ENCODE assay signal across 16 cellular contexts in genomic region chr1:109491372-109491771, GRCh38. TPM values are rescaled to one million over a fixed set of nuclear protein-coding genes. Genes with fewer than 3 reads are reported as not detected.
DNase-seq lines count a peak whose midpoint lies in the region; ATAC-seq and TF ChIP-seq lines count a peak whose summit lies in the region.
"Had no signal": no experiment of that assay in that cellular context is flagged by ENCODE, and none has a peak within 500 bp of the region (broad histone marks: within the 10 kb centered on the region; RNA-seq: fewer than 3 reads in every experiment).

No MANE protein-coding gene starts in this region.

- WGBS in endodermal cell (ENCODE audit: insufficient coverage in 1 of 2, insufficient read length in 1 of 2), 2 experiments = 90 to 98% methylated on average over 5 to 8 of the region's 8 CpGs

- H3K27ac Mint-ChIP-seq in neural crest cell (ENCODE audit: unreplicated experiment) (no peak overlapping the region), endodermal cell (no peak overlapping the region)

- peaks cover 5% of the 10 kb centered on the region for H3K36me3 Mint-ChIP-seq in neural crest cell (ENCODE audit: low read depth)
- H3K36me3 Mint-ChIP-seq in endodermal cell (ENCODE audit: low read depth) = peaks cover 8% of the 10 kb centered on the region

- H3K9me3 Mint-ChIP-seq in neural crest cell (no peaks in the 10 kb centered on the region), endodermal cell (no peaks in the 10 kb centered on the region)
- H3K9me3 Mint-ChIP-seq: CD14-positive monocyte; CD8-positive, alpha-beta memory T cell had no signal

- DNase-seq in left ventricle myocardium inferior (no peak), cardiac septum (ENCODE audit: low spot score) (no peak), neural crest cell (ENCODE audit: low read depth, low spot score) (no peak), gastrocnemius medialis (no peak), head of caudate nucleus (no peak), endodermal cell (no peak)
- DNase-seq: GF-D8 had no signal

- H3K9me3 ChIP-seq in left ventricle myocardium inferior (replicated peaks) = no peaks in the 10 kb centered on the region
- H3K9me3 ChIP-seq in gastrocnemius medialis = no peaks in the 10 kb centered on the region
- no peaks in the 10 kb centered on the region for H3K9me3 ChIP-seq in endodermal cell (ENCODE audit: control insufficient read depth, low read length)
- H3K9me3 ChIP-seq: Caco-2 had no signal

- H3K4me1 ChIP-seq in left ventricle myocardium inferior (peaks cover 38% of the 10 kb centered on the region), gastrocnemius medialis (peaks cover 11 to 27% of the 10 kb centered on the region in 2 donors), endodermal cell (ENCODE audit: control insufficient read depth, insufficient read depth, low read length) (no peaks in the 10 kb centered on the region)
- H3K4me1 ChIP-seq: Caco-2 had no signal

- H3K36me3 ChIP-seq in left ventricle myocardium inferior (peaks cover 24% of the 10 kb centered on the region), gastrocnemius medialis (peaks cover 0 to 35% of the 10 kb centered on the region in 2 donors), endodermal cell (ENCODE audit: control insufficient read depth, insufficient read depth, low read length) (peaks cover 13% of the 10 kb centered on the region)

- TF ChIP-seq CTCF in left ventricle myocardium inferior (IDR thresholded peaks at IDR 0.05; ENCODE audit: borderline replicate concordance) (no peak), neural crest cell (conservative IDR thresholded peaks at IDR 0.05) (no peak), gastrocnemius medialis (IDR thresholded peaks at IDR 0.05 in 4 of 5, conservative IDR thresholded peaks at IDR 0.05 in 1 of 5) (no peak), endodermal cell (conservative IDR thresholded peaks at IDR 0.05) (no peak)

- no peak for TF ChIP-seq POLR2A in gastrocnemius medialis (IDR thresholded peaks at IDR 0.05)

- H3K4me3 ChIP-seq in left ventricle myocardium inferior (no peak overlapping the region), gastrocnemius medialis (no peak overlapping the region), endodermal cell (ENCODE audit: low read length) (no peak overlapping the region)
- H3K4me3 ChIP-seq: GM23248 had no signal

- no peaks in the 10 kb centered on the region for H3K27me3 Mint-ChIP-seq in neural crest cell (ENCODE audit: low read depth)
- H3K27me3 Mint-ChIP-seq in endodermal cell (ENCODE audit: insufficient read depth) = no peaks in the 10 kb centered on the region
- H3K27me3 Mint-ChIP-seq: CD8-positive, alpha-beta memory T cell had no signal

- no peaks in the 10 kb centered on the region for H3K27me3 ChIP-seq in left ventricle myocardium inferior (ENCODE audit: low read depth)
- H3K27me3 ChIP-seq in gastrocnemius medialis = no peaks in the 10 kb centered on the region
- no peaks in the 10 kb centered on the region for H3K27me3 ChIP-seq in endodermal cell (ENCODE audit: control insufficient read depth, insufficient read depth, low read length, poor library complexity, severe bottlenecking)

- no peak for ATAC-seq in gastrocnemius medialis
- ATAC-seq in GM21390 (IDR thresholded peaks at IDR 0.05; ENCODE audit: unreplicated experiment) = no peak

- intact Hi-C loops in left ventricle myocardium inferior (cut with micrococcal nuclease) (no loop called here), cardiac septum (cut with DNase I) (no loop called here), gastrocnemius medialis (cut with DNase I; ENCODE audit: low total_unique reads) (loop anchor here (5.0 kb wide), 1 partner anchor 126 kb away; the partner anchor contains the start of genes AMPD2 and GNAT2), head of caudate nucleus (cut with DNase I) (no loop called here)

- no peak overlapping the region for H3K9ac ChIP-seq in endodermal cell (ENCODE audit: extremely low read depth, low read length, poor library complexity, severe bottlenecking)
- H3K9ac ChIP-seq: GM23248 had no signal

- in situ Hi-C loops in gastrocnemius medialis (cut with MboI; ENCODE audit: low sequenced_read_pairs in 4 of 4) = loop anchor here in 2 of 4 donors (5.0 kb wide), 1 partner anchor 41 kb away; no protein-coding TSS in a partner anchor

- H3K4me1 Mint-ChIP-seq in neural crest cell (no peaks in the 10 kb centered on the region), endodermal cell (no peaks in the 10 kb centered on the region)

- H3K27ac ChIP-seq in left ventricle myocardium inferior (replicated peaks) = peak overlapping the region; percentile 59
- H3K27ac ChIP-seq in gastrocnemius medialis = peak overlapping the region in 3 of 4 donors; percentile 0 to 62 (median 26)
- no peak overlapping the region for H3K27ac ChIP-seq in endodermal cell (ENCODE audit: low read depth, low read length)
- H3K27ac ChIP-seq: 22Rv1, GM23248, HL-60 had no signal

- H3K4me3 Mint-ChIP-seq in neural crest cell (peak overlapping the region; percentile 34), endodermal cell (no peak overlapping the region)

RNA-seq across cellular contexts. Expression of gene CYB561D1, which starts 2.5 kb away (rescaled TPM):
- total RNA-seq in left ventricle myocardium inferior (4.6 TPM), cardiac septum (5.5 TPM), neural crest cell (7.8 and 8.0 TPM in 2 replicates), gastrocnemius medialis (1 to 10 TPM; 3.1 to 8.0 (median 3.9) TPM), endodermal cell (1 to 10 TPM; 4.8 to 6.5 TPM)
- 6.7 TPM for polyA plus RNA-seq in endodermal cell (2013, experiment 1 of 2)
- polyA plus RNA-seq in endodermal cell (2013, experiment 2 of 2) = 6.3 TPM

RNA-seq across cellular contexts. Expression of gene ATXN7L2, which starts 7.7 kb away (rescaled TPM):
- 2.1 TPM for total RNA-seq in left ventricle myocardium inferior
- 3.8 TPM for total RNA-seq in cardiac septum
- 13.2 and 15.6 TPM in 2 replicates for total RNA-seq in neural crest cell
- 10 to 100 TPM in 1 of 4 donors, 1 to 10 TPM in 3; 2.1 to 12.1 (median 6.5) TPM for total RNA-seq in gastrocnemius medialis
- total RNA-seq in endodermal cell = 1 to 10 TPM; 5.1 to 6.1 TPM
- 13.4 TPM for polyA plus RNA-seq in endodermal cell (2013, experiment 1 of 2)
- 9.5 TPM for polyA plus RNA-seq in endodermal cell (2013, experiment 2 of 2)

RNA-seq across cellular contexts. Expression of gene AMIGO1, which starts 18.2 kb away (rescaled TPM):
- total RNA-seq in left ventricle myocardium inferior (19.4 TPM), cardiac septum (13.8 TPM), neural crest cell (6.1 and 7.2 TPM in 2 replicates), gastrocnemius medialis (10 to 100 TPM in 3 of 4 donors, 1 to 10 TPM in 1; 8.6 to 20.9 (median 15.1) TPM), endodermal cell (1 to 10 TPM; 2.4 to 2.7 TPM)
- 5.0 TPM for polyA plus RNA-seq in endodermal cell (2013, experiment 1 of 2)
- polyA plus RNA-seq in endodermal cell (2013, experiment 2 of 2) = 4.6 TPM

RNA-seq across cellular contexts. Expression of gene SYPL2, which starts 25.0 kb away (rescaled TPM):
- total RNA-seq in left ventricle myocardium inferior = 25.3 TPM
- 28.9 TPM for total RNA-seq in cardiac septum
- 0.18 and 0.47 TPM in 2 replicates for total RNA-seq in neural crest cell
- total RNA-seq in gastrocnemius medialis = 100 to 1,000 TPM in 1 of 4 donors, 10 to 100 TPM in 3; 15.7 to 127 (median 83.7) TPM
- total RNA-seq in endodermal cell = under 1 TPM in 1 of 2 donors, not detected in 1; 0.64 TPM
- 0.25 TPM for polyA plus RNA-seq in endodermal cell (2013, experiment 1 of 2)
- 0.08 TPM for polyA plus RNA-seq in endodermal cell (2013, experiment 2 of 2)

RNA-seq across cellular contexts. Expression of gene GPR61, which starts 48.3 kb away (rescaled TPM):
- 0.08 TPM for total RNA-seq in left ventricle myocardium inferior
- 0.13 TPM for total RNA-seq in cardiac septum
- total RNA-seq in neural crest cell = not detected in 2 replicates
- total RNA-seq in gastrocnemius medialis = not detected
- under 1 TPM in 1 of 2 donors, not detected in 1; 0.93 TPM for total RNA-seq in endodermal cell
- 0.46 TPM for polyA plus RNA-seq in endodermal cell (2013, experiment 1 of 2)
- not detected for polyA plus RNA-seq in endodermal cell (2013, experiment 2 of 2)
- total RNA-seq: A673, Caco-2, GM23248 had no signal
- polyA plus RNA-seq: BJ; CD8-positive, alpha-beta memory T cell; GM23248 had no signal
